In the genomic region with DNA sequence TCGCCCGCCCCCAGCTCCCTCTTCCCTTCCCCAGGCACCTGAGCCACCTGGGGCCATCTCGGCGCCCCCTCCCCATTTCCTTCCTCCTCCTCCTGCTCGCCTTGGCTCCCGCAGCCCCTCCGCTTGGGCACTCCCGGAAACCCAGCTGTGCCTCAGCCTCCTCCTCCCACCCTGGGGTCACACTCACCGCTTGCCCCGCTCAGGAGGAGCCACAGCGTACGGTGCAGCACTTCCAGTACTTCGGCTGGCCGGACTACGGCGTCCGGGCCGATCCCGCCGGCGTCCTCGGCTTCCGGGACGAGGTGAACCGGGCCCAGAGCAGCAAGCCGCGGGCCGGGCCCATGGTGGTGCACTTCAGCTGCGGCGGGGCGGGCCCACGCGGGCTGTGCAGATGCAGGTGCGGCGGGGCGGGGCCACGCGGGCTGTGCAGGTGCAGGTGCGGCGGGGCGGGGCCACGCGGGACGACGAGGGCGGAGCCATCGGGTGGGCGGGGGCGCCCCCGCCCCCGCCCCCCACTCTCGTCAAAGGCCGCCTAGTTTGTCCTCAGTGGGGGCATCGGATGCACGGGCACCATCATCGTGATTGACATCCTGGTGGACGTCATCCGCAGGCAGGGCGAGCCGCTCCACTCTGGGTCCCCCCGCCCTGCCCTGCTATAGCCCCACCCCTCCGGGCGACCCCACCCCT, we compare ENCODE assay signal across 6 cellular contexts. TPM values are rescaled to one million over a fixed set of nuclear protein-coding genes. Genes with fewer than 3 reads are reported as not detected.
DNase-seq lines count a peak whose midpoint lies in the region; FAIRE-seq and TF ChIP-seq lines count a peak whose summit lies in the region.

No MANE protein-coding gene starts in this region.

- no peak for FAIRE-seq in GM12891 (lab: Jason Lieb, UNC)

- intact Hi-C loops in dendritic cell treated with granulocyte-macrophage colony-stimulating factor and Interleukin-4, amounts not matched to agents 40 ng/mL and 50 ng/mL, for 4 days (cut with micrococcal nuclease), result no loop called here

- H3K27ac Mint-ChIP-seq in dendritic cell treated with granulocyte-macrophage colony-stimulating factor and Interleukin-4, amounts not matched to agents 40 ng/mL and 50 ng/mL, for 4 days, result peak overlapping the region; percentile 14

- H3K27me3 Mint-ChIP-seq in dendritic cell treated with granulocyte-macrophage colony-stimulating factor and Interleukin-4, amounts not matched to agents 40 ng/mL and 50 ng/mL, for 4 days, result peaks cover 49% of the 10 kb centered on the region

- TF ChIP-seq POLR2A in GM12891 (IDR thresholded peaks at IDR 0.05; ENCODE audit: low read depth, low read length), result no peak

- peak overlapping the region; percentile 74 for H3K4me3 Mint-ChIP-seq in dendritic cell treated with granulocyte-macrophage colony-stimulating factor and Interleukin-4, amounts not matched to agents 40 ng/mL and 50 ng/mL, for 4 days

- H3K27ac ChIP-seq in skin epidermis, result peak overlapping the region in 8 of 21 experiments; percentile 6 to 67 (median 32)

- no peaks in the 10 kb centered on the region for H3K9me3 Mint-ChIP-seq in dendritic cell treated with granulocyte-macrophage colony-stimulating factor and Interleukin-4, amounts not matched to agents 40 ng/mL and 50 ng/mL, for 4 days

- peak overlapping the region; percentile 16 to 47 (median 35) for H3K4me3 ChIP-seq in skin epidermis

- H3K36me3 Mint-ChIP-seq in dendritic cell treated with granulocyte-macrophage colony-stimulating factor and Interleukin-4, amounts not matched to agents 40 ng/mL and 50 ng/mL, for 4 days (ENCODE audit: low read depth), result no peaks in the 10 kb centered on the region

- DNase-seq in GM12891 (ENCODE audit: insufficient read length, low spot score) (peak; percentile 63), NCI-H748 treated with DMSO at 0.1 percent for 48 hours (lab: John Stamatoyannopoulos, UW) (peak; percentile 27), anterior cingulate cortex (lab: John Stamatoyannopoulos, UW) (no peak), AG08396 (ENCODE audit: low spot score) (no peak)

- peaks cover 31% of the 10 kb centered on the region for H3K4me1 Mint-ChIP-seq in dendritic cell treated with granulocyte-macrophage colony-stimulating factor and Interleukin-4, amounts not matched to agents 40 ng/mL and 50 ng/mL, for 4 days (ENCODE audit: low read depth)

TF ChIP-seq in GM12891, 5 proteins besides CTCF, POLR2A, EP300 and RAD21:
- TF ChIP-seq POU2F2 (IDR thresholded peaks at IDR 0.05; ENCODE audit: low read depth, low read length), result no peak
- no peak for TF ChIP-seq SPI1 (IDR thresholded peaks at IDR 0.05; ENCODE audit: low read depth, low read length)
- no peak for TF ChIP-seq PAX5 (IDR thresholded peaks at IDR 0.05; ENCODE audit: insufficient read depth, low read length, severe bottlenecking)
- TF ChIP-seq TAF1 (IDR thresholded peaks at IDR 0.05; ENCODE audit: low read depth, low read length), result no peak
- TF ChIP-seq POLR2AphosphoS5 (IDR thresholded peaks at IDR 0.05; ENCODE audit: low read depth, low read length), result no peak

RNA-seq across cellular contexts. Expression of a gene that starts 5.6 kb away (rescaled TPM):
- polyA plus RNA-seq in GM12891 (2012; ENCODE audit: low read depth, missing spikeins), result 0.08 TPM

RNA-seq across cellular contexts. Expression of a gene that starts 47.4 kb away (rescaled TPM):
- polyA plus RNA-seq in GM12891 (2012; ENCODE audit: low read depth, missing spikeins), result 7.1 TPM

RNA-seq across cellular contexts. Expression of a gene that starts 48.6 kb away (rescaled TPM):
- polyA plus RNA-seq in GM12891 (2012; ENCODE audit: low read depth, missing spikeins), result 14.4 TPM

RNA-seq across cellular contexts. Expression of a gene that starts 55.2 kb away (rescaled TPM):
- polyA plus RNA-seq in GM12891 (2012; ENCODE audit: low read depth, missing spikeins), result 191 TPM

Comparison
In these comparisons a context has a peak if more than half of its experiments do, and no peak if none do; other contexts are left out.
1. DNase-seq: peak in GM12891 (single experiment) and NCI-H748 treated with DMSO at 0.1 percent for 48 hours (single experiment); none in anterior cingulate cortex (0 of 58) and AG08396 (single experiment).